Comparison of ENCODE assay signal across 23 cellular contexts in the genomic region with DNA sequence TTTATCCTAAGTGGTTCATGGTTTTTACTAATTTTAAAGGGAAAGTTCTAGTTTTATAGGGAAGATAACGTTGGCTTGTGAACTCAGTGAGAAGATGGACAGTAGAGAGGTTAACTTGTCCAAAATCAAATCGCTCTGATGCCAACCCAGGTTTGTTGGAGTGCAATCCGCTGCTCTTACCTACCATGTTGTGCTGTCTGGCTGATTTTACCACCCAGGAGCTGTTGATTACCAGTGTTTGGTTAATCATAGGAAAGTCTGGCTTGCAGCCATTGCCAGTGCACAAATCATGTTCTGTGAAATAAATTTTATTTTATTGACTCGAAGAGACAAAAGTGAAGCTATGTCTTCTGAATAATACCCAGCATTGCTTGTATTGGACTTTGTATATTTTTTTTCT.
DNase-seq lines count a peak whose midpoint lies in the region; ATAC-seq and TF ChIP-seq lines count a peak whose summit lies in the region.
"Had no signal": no experiment of that assay in that cellular context is flagged by ENCODE, and none has a peak within 500 bp of the region (broad histone marks: within the 10 kb centered on the region; RNA-seq: fewer than 3 reads in every experiment).

No MANE protein-coding gene starts in this region.

- no peak for TF ChIP-seq CTCF in sigmoid colon (IDR thresholded peaks at IDR 0.05)

- H3K9me3 ChIP-seq in right cardiac atrium (ENCODE audit: control insufficient read depth, low read length), result no peaks in the 10 kb centered on the region
- no peaks in the 10 kb centered on the region for H3K9me3 ChIP-seq in sigmoid colon
- H3K9me3 ChIP-seq: BE2C, body of pancreas, colonic mucosa, tibial artery had no signal

- TF ChIP-seq EP300 in sigmoid colon (IDR thresholded peaks at IDR 0.05), result no peak

- H3K4me3 ChIP-seq in right cardiac atrium (ENCODE audit: low read length) (no peak overlapping the region), sigmoid colon (no peak overlapping the region)
- H3K4me3 ChIP-seq: body of pancreas, colonic mucosa, skin epidermis, tibial artery had no signal

- H3K36me3 ChIP-seq in sigmoid colon, result no peaks in the 10 kb centered on the region
- H3K36me3 ChIP-seq: colonic mucosa, tibial artery had no signal

- TF ChIP-seq POLR2A in sigmoid colon (IDR thresholded peaks at IDR 0.05), result no peak

- 46% methylated on average over 4 of the region's 4 CpGs for WGBS in right cardiac atrium
- WGBS in sigmoid colon, 2 donors, result 14 to 33% methylated on average over 4 of the region's 4 CpGs

- H3K27me3 ChIP-seq in right cardiac atrium (ENCODE audit: control insufficient read depth, insufficient read depth) (no peaks in the 10 kb centered on the region), sigmoid colon (no peaks in the 10 kb centered on the region)
- H3K27me3 ChIP-seq: BE2C, body of pancreas, colonic mucosa, tibial artery had no signal

- intact Hi-C loops in right cardiac atrium (cut with DNase I) (no loop called here), sigmoid colon (cut with DNase I) (no loop called here)

- peak; percentile 26 to 52 for ATAC-seq in right cardiac atrium
- ATAC-seq: activated naive CD8-positive, alpha-beta T cell treated with anti-CD3 and anti-CD28 coated beads, Interleukin-2, amount 50 U/mL, for 24 hours; body of pancreas had no signal

- H3K27ac ChIP-seq in right cardiac atrium (ENCODE audit: low read length), result no peak overlapping the region
- peak overlapping the region in 3 of 4 donors; percentile 1 to 50 (median 24) for H3K27ac ChIP-seq in sigmoid colon
- H3K27ac ChIP-seq: body of pancreas, colonic mucosa, tibial artery had no signal

- H3K4me1 ChIP-seq in right cardiac atrium (ENCODE audit: control insufficient read depth, insufficient read depth, low read length) (peaks cover 4% of the 10 kb centered on the region), sigmoid colon (peaks cover 0 to 21% (median 15%) of the 10 kb centered on the region in 4 donors)
- H3K4me1 ChIP-seq: body of pancreas, colonic mucosa had no signal

- peak; percentile 12 for DNase-seq in NCI-H146 (lab: John Stamatoyannopoulos, UW)
- DNase-seq in NCI-H146 treated with DMSO at 0.1 percent for 48 hours (lab: John Stamatoyannopoulos, UW; ENCODE audit: unreplicated experiment), result no peak
- peak; percentile 87 for DNase-seq in NCI-H69 (lab: John Stamatoyannopoulos, UW)
- no peak for DNase-seq in right cardiac atrium
- no peak for DNase-seq in sigmoid colon
- no peak for DNase-seq in SHP77 (lab: John Stamatoyannopoulos, UW)
- no peak for DNase-seq in activated CD4-positive, alpha-beta T cell treated with anti-CD3 and anti-CD28 coated beads for 48 hours
- DNase-seq in activated effector memory CD4-positive, alpha-beta T cell treated with anti-CD3 and anti-CD28 coated beads, Interleukin-2, amount 50 U/mL, for 16 hours, result no peak
- DNase-seq: 8988T; activated B cell treated with CpG ODN at 0.5 μM for 24 hours; activated CD4-positive, alpha-beta memory T cell treated with anti-CD3 and anti-CD28 coated beads for 36 hours; activated effector memory CD4-positive, alpha-beta T cell treated with Interleukin-2 at 50 U/mL for 16 hours; activated naive CD8-positive, alpha-beta T cell treated with anti-CD3 and anti-CD28 coated beads, Interleukin-2, amount 50 U/mL, for 24 hours; BE2C; colonic mucosa; COR-L47; NCI-H1092 treated with DMSO at 0.1 percent for 48 hours; NCI-H526; stimulated activated naive CD4-positive, alpha-beta T cell; T-helper 9 cell; tibial artery had no signal

Comparison
In these comparisons a context has a peak if more than half of its experiments do, and no peak if none do; other contexts are left out.
1. DNase-seq: peak in NCI-H146 (single experiment) and NCI-H69 (single experiment); none in NCI-H146 treated with DMSO at 0.1 percent for 48 hours (single experiment), right cardiac atrium (0 of 3), sigmoid colon (single experiment), SHP77 (0 of 2), activated CD4-positive, alpha-beta T cell treated with anti-CD3 and anti-CD28 coated beads for 48 hours (single experiment) and activated effector memory CD4-positive, alpha-beta T cell treated with anti-CD3 and anti-CD28 coated beads, Interleukin-2, amount 50 U/mL, for 16 hours (single experiment).